9 cellular contexts compared by ENCODE assay signal in the genomic region with DNA sequence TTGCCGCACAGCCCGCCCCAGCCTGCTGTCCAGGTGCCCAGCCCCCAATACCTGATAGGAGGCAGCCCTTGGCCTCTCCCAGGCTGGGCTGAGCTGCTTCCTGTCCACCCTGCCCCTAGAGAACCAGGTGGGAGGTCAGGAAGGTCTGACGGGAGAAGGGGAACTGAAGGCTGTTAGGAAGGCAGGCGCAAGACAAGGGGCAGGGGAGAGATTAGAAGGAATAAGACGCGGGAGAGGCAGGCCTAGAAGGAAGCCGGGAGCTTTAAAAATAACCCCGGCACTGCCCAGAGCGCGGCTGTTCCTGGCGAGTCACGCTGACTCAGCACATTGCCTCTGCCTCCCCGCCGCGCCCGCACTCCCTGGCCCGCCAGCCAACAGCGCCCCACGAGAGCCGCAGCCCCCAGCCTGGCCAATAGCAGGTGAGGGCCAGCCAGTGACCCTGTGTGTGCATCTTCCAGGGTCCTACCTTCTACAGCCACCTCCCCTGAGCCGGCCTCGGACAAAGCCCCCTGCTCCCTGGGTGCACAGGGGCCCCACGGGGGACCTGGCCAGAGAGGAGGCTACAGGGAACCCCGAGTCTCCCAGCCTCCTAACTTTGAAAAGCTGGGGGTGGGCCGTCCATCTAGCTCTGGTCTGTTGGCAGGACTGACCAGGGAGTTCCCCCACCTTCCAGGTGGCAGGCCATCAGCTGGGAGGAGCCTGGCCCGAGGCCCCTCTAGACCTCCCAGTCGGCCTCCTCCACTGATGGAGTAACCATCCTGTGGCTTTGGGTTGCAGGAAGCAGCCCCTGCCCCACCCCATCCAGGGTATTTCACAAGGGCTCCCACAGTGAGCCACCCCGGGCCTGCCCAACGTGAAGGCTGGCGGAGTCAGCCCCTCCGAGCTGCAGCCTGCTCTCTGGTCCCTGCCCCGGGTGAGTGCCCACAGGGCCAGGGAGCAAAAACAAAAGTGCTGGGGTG. TPM values are rescaled to one million over a fixed set of nuclear protein-coding genes. Genes with fewer than 3 reads are reported as not detected.
DNase-seq lines count a peak whose midpoint lies in the region; ATAC-seq and TF ChIP-seq lines count a peak whose summit lies in the region.
"Had no signal": no experiment of that assay in that cellular context is flagged by ENCODE, and none has a peak within 500 bp of the region (broad histone marks: within the 10 kb centered on the region; RNA-seq: fewer than 3 reads in every experiment).

No MANE protein-coding gene starts in this region.

- H3K36me3 Mint-ChIP-seq in activated T-helper 17 cell treated with anti-CD3 and anti-CD28 coated beads, Interleukin-2, amount 50 U/mL, for 72 hours (ENCODE audit: low read depth): peaks cover 45% of the 10 kb centered on the region

- peak; percentile 92 for DNase-seq in A172 (ENCODE audit: low spot score)
- DNase-seq in HFF-Myc (ENCODE audit: extremely low read depth, low read depth): no peak
- DNase-seq in cardiac septum (ENCODE audit: low spot score): peak; percentile 95
- DNase-seq in posterior vena cava (ENCODE audit: low spot score): peak; percentile 94
- no peak for DNase-seq in activated effector memory CD4-positive, alpha-beta T cell treated with Interleukin-2 at 50 U/mL for 16 hours

- H3K9me3 Mint-ChIP-seq in activated T-helper 17 cell treated with anti-CD3 and anti-CD28 coated beads, Interleukin-2, amount 50 U/mL, for 72 hours: no peaks in the 10 kb centered on the region

- H3K27me3 Mint-ChIP-seq in activated T-helper 17 cell treated with anti-CD3 and anti-CD28 coated beads, Interleukin-2, amount 50 U/mL, for 72 hours: no peaks in the 10 kb centered on the region

- intact Hi-C loops in cardiac septum (cut with DNase I): no loop called here
- intact Hi-C loops in posterior vena cava (cut with DNase I): no loop called here

- H3K4me3 ChIP-seq in HFF-Myc (replicated peaks; ENCODE audit: low read depth, low read length): peak overlapping the region; percentile 33

- no peak for ATAC-seq in activated T-helper 17 cell treated with anti-CD3 and anti-CD28 coated beads, Interleukin-2, amount 50 U/mL, for 72 hours (replicated peaks)
- ATAC-seq in HG03108 (IDR thresholded peaks at IDR 0.05; ENCODE audit: unreplicated experiment) (no peak), GM21367 (IDR thresholded peaks at IDR 0.05; ENCODE audit: unreplicated experiment) (no peak)

- peak overlapping the region; percentile 77 for H3K27ac Mint-ChIP-seq in activated T-helper 17 cell treated with anti-CD3 and anti-CD28 coated beads, Interleukin-2, amount 50 U/mL, for 72 hours

- peaks cover 7% of the 10 kb centered on the region for H3K4me1 Mint-ChIP-seq in activated T-helper 17 cell treated with anti-CD3 and anti-CD28 coated beads, Interleukin-2, amount 50 U/mL, for 72 hours

- no peak for TF ChIP-seq CTCF in HFF-Myc (IDR thresholded peaks at IDR 0.05; ENCODE audit: low read depth, low read length, missing control alignments)

- peak overlapping the region; percentile 92 for H3K4me3 Mint-ChIP-seq in activated T-helper 17 cell treated with anti-CD3 and anti-CD28 coated beads, Interleukin-2, amount 50 U/mL, for 72 hours

RNA-seq across cellular contexts. Expression of a gene that starts 4.0 kb away (rescaled TPM):
- 30.1 and 37.6 TPM in 2 replicates for total RNA-seq in A172 (2014; rRNA removed; shearing (Covaris generic))
- total RNA-seq in activated T-helper 17 cell treated with anti-CD3 and anti-CD28 coated beads, Interleukin-2, amount 50 U/mL, for 72 hours: 10 to 100 TPM; 28.9 to 32.6 TPM
- total RNA-seq in cardiac septum (24.4 TPM), posterior vena cava (10 to 100 TPM; 25.0 to 36.2 TPM)

RNA-seq across cellular contexts. Expression of a gene that starts 5.6 kb away (rescaled TPM):
- total RNA-seq in A172 (2014; rRNA removed; shearing (Covaris generic)): 34.9 and 47.0 TPM in 2 replicates
- total RNA-seq in activated T-helper 17 cell treated with anti-CD3 and anti-CD28 coated beads, Interleukin-2, amount 50 U/mL, for 72 hours: 10 to 100 TPM; 41.3 to 47.5 TPM
- 8.3 TPM for total RNA-seq in cardiac septum
- total RNA-seq in posterior vena cava: 10 to 100 TPM; 11.8 to 13.1 TPM

RNA-seq across cellular contexts. Expression of a gene that starts 12.4 kb away (rescaled TPM):
- 93.8 and 108 TPM in 2 replicates for total RNA-seq in A172 (2014; rRNA removed; shearing (Covaris generic))
- 10 to 100 TPM; 10.1 to 26.8 TPM for total RNA-seq in activated T-helper 17 cell treated with anti-CD3 and anti-CD28 coated beads, Interleukin-2, amount 50 U/mL, for 72 hours
- total RNA-seq in cardiac septum: 47.1 TPM
- 10 to 100 TPM in 1 of 2 donors, 1 to 10 TPM in 1; 8.7 to 14.9 TPM for total RNA-seq in posterior vena cava

RNA-seq across cellular contexts. Expression of a gene that starts 13.5 kb away (rescaled TPM):
- 70.2 and 84.1 TPM in 2 replicates for total RNA-seq in A172 (2014; rRNA removed; shearing (Covaris generic))
- 10 to 100 TPM; 25.1 to 40.6 TPM for total RNA-seq in activated T-helper 17 cell treated with anti-CD3 and anti-CD28 coated beads, Interleukin-2, amount 50 U/mL, for 72 hours
- total RNA-seq in cardiac septum: 7.8 TPM
- 10 to 100 TPM in 1 of 2 donors, 1 to 10 TPM in 1; 6.7 to 16.6 TPM for total RNA-seq in posterior vena cava

RNA-seq across cellular contexts. Expression of a gene that starts 21.5 kb away (rescaled TPM):
- 0.77 and 1.8 TPM in 2 replicates for total RNA-seq in A172 (2014; rRNA removed; shearing (Covaris generic))
- under 1 TPM; 0.17 to 0.53 TPM for total RNA-seq in activated T-helper 17 cell treated with anti-CD3 and anti-CD28 coated beads, Interleukin-2, amount 50 U/mL, for 72 hours
- total RNA-seq in cardiac septum (0.51 TPM), posterior vena cava (under 1 TPM; 0.29 to 0.46 TPM)
- total RNA-seq: dermis microvascular lymphatic vessel endothelial cell had no signal

Comparison
In these comparisons a context has a peak if more than half of its experiments do, and no peak if none do; other contexts are left out.
1. DNase-seq: peak in A172 (single experiment), cardiac septum (single experiment) and posterior vena cava (single experiment); none in HFF-Myc (single experiment) and activated effector memory CD4-positive, alpha-beta T cell treated with Interleukin-2 at 50 U/mL for 16 hours (single experiment).